ENCODE assay signal across 1 cellular context in the genomic region with DNA sequence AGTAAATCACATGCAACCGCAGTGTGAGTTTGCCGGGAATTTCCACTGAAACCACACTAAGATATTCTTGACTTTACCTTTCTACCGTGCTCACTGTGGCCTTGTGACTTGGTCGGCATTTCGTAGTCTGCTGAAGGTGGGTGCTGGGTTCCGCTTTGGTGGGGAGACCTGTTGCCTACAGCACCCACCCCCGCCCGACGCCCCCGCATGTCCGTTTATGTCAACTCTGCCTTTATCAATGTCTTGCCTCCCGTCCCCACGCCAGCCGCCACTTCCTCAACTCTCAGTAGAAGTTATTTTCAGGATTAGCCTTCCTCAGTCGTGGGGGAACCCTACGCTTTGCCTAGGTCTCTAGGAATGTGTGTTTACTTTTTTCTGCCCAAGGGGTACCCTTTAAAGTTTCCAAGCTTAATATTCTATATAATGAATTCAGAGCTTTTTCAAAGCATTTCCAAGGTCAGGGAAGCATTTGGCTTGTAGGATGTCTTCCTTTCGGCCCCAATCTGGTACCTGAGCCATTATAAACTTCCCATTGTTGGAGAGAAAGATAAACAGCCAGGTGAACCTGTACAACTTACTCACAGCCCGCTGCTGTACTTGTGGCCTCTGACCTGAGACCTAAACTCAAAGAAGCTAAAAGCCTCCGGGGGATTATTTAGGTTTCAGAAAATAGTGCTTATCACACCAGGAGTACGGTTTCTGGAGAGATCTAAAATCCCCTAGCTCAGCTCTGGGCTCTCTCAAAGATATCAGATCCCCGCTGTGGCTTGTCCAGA.
TF ChIP-seq lines count a peak whose summit lies in the region.

No MANE protein-coding gene starts in this region.

TF ChIP-seq in K562, 482 proteins besides CTCF, POLR2A, EP300 and RAD21 (continued from another document and continues in another):
- TF ChIP-seq, protein P1, sequence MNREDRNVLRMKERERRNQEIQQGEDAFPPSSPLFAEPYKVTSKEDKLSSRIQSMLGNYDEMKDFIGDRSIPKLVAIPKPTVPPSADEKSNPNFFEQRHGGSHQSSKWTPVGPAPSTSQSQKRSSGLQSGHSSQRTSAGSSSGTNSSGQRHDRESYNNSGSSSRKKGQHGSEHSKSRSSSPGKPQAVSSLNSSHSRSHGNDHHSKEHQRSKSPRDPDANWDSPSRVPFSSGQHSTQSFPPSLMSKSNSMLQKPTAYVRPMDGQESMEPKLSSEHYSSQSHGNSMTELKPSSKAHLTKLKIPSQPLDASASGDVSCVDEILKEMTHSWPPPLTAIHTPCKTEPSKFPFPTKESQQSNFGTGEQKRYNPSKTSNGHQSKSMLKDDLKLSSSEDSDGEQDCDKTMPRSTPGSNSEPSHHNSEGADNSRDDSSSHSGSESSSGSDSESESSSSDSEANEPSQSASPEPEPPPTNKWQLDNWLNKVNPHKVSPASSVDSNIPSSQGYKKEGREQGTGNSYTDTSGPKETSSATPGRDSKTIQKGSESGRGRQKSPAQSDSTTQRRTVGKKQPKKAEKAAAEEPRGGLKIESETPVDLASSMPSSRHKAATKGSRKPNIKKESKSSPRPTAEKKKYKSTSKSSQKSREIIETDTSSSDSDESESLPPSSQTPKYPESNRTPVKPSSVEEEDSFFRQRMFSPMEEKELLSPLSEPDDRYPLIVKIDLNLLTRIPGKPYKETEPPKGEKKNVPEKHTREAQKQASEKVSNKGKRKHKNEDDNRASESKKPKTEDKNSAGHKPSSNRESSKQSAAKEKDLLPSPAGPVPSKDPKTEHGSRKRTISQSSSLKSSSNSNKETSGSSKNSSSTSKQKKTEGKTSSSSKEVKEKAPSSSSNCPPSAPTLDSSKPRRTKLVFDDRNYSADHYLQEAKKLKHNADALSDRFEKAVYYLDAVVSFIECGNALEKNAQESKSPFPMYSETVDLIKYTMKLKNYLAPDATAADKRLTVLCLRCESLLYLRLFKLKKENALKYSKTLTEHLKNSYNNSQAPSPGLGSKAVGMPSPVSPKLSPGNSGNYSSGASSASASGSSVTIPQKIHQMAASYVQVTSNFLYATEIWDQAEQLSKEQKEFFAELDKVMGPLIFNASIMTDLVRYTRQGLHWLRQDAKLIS (CRISPR knock-in tag; IDR thresholded peaks at IDR 0.05) = peak; percentile 71; the same call in 1 of the 2 replicates
- TF ChIP-seq, protein P2, sequence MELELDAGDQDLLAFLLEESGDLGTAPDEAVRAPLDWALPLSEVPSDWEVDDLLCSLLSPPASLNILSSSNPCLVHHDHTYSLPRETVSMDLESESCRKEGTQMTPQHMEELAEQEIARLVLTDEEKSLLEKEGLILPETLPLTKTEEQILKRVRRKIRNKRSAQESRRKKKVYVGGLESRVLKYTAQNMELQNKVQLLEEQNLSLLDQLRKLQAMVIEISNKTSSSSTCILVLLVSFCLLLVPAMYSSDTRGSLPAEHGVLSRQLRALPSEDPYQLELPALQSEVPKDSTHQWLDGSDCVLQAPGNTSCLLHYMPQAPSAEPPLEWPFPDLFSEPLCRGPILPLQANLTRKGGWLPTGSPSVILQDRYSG (tag; conservative IDR thresholded peaks at IDR 0.05; ENCODE audit: low read depth) = no peak; the same call in 1 of the 2 replicates
- TF ChIP-seq JUN (IDR thresholded peaks at IDR 0.05; ENCODE audit: borderline replicate concordance, low read depth, low read length) (peak; percentile 62), JUN (CRISPR knock-in tag; IDR thresholded peaks at IDR 0.05; ENCODE audit: borderline replicate concordance) (no peak), BRD4 (IDR thresholded peaks at IDR 0.05) (peak; percentile 57; the same call in 1 of the 2 replicates), HDAC6 (IDR thresholded peaks at IDR 0.05; ENCODE audit: low read depth, low read length) (no peak), RBM25 (IDR thresholded peaks at IDR 0.05; ENCODE audit: low read depth, low read length, severe bottlenecking) (no peak), PCBP1 (IDR thresholded peaks at IDR 0.05; ENCODE audit: low read depth, low read length, poor library complexity, severe bottlenecking) (no peak), E2F3 (CRISPR knock-in tag; IDR thresholded peaks at IDR 0.05) (no peak), KLF1 (tag; IDR thresholded peaks at IDR 0.05) (no peak), LEF1 (IDR thresholded peaks at IDR 0.05) (peak; percentile 83; the same call in 1 of the 2 replicates), NBN (IDR thresholded peaks at IDR 0.05; ENCODE audit: low read depth) (peak; percentile 67), CBX5 (IDR thresholded peaks at IDR 0.05; ENCODE audit: borderline replicate concordance, low read depth) (no peak), MAFK (IDR thresholded peaks at IDR 0.05; ENCODE audit: low read length) (peak; percentile 51), GABPB2 (CRISPR knock-in tag; conservative IDR thresholded peaks at IDR 0.05) (no peak), POLR2G (IDR thresholded peaks at IDR 0.05; ENCODE audit: low read depth, low read length) (peak; percentile 64), SIN3A (IDR thresholded peaks at IDR 0.05; ENCODE audit: borderline replicate concordance in 2 of 2, control insufficient read depth in 1 of 2, low read depth in 2 of 2, low read length in 2 of 2) (no peak), CBFA2T2 (conservative IDR thresholded peaks at IDR 0.05) (peak; percentile 61), ELF2 (CRISPR knock-in tag; IDR thresholded peaks at IDR 0.05) (no peak), POLR2B (IDR thresholded peaks at IDR 0.05; ENCODE audit: low read depth, partially characterized antibody) (peak; percentile 73), MCM3 (IDR thresholded peaks at IDR 0.05) (no peak), SPI1 (IDR thresholded peaks at IDR 0.05; ENCODE audit: borderline replicate concordance, low read depth, low read length) (peak; percentile 96), BHLHE40 (IDR thresholded peaks at IDR 0.05; ENCODE audit: low read length) (peak; percentile 78), NCOA4 (IDR thresholded peaks at IDR 0.05; ENCODE audit: partially characterized antibody) (no peak), NUFIP1 (IDR thresholded peaks at IDR 0.05; ENCODE audit: partially characterized antibody) (no peak), TBP (optimal IDR thresholded peaks at IDR 0.05; ENCODE audit: low read depth, low read length) (peak; percentile 50), ZNF507 (tag; conservative IDR thresholded peaks at IDR 0.05) (no peak), ZEB2 (IDR thresholded peaks at IDR 0.05) (peak; percentile 58), CBX8 (IDR thresholded peaks at IDR 0.05; ENCODE audit: borderline replicate concordance, extremely low read depth, low read depth, low read length, poor library complexity, severe bottlenecking) (no peak), CREB1 (IDR thresholded peaks at IDR 0.05) (peak; percentile 60), CREB1 (CRISPR knock-in tag; IDR thresholded peaks at IDR 0.05) (0 out of 2 replicates have a peak, but pooled peaks have one; percentile 17), RBBP5 (IDR thresholded peaks at IDR 0.05; ENCODE audit: borderline replicate concordance, insufficient read depth, low read length, poor library complexity, severe bottlenecking) (peak; percentile 45), MTA2 (IDR thresholded peaks at IDR 0.05; ENCODE audit: low read depth) (peak; percentile 49)
- TF ChIP-seq, protein P3, sequence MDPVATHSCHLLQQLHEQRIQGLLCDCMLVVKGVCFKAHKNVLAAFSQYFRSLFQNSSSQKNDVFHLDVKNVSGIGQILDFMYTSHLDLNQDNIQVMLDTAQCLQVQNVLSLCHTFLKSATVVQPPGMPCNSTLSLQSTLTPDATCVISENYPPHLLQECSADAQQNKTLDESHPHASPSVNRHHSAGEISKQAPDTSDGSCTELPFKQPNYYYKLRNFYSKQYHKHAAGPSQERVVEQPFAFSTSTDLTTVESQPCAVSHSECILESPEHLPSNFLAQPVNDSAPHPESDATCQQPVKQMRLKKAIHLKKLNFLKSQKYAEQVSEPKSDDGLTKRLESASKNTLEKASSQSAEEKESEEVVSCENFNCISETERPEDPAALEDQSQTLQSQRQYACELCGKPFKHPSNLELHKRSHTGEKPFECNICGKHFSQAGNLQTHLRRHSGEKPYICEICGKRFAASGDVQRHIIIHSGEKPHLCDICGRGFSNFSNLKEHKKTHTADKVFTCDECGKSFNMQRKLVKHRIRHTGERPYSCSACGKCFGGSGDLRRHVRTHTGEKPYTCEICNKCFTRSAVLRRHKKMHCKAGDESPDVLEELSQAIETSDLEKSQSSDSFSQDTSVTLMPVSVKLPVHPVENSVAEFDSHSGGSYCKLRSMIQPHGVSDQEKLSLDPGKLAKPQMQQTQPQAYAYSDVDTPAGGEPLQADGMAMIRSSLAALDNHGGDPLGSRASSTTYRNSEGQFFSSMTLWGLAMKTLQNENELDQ (CRISPR knock-in tag; IDR thresholded peaks at IDR 0.05; ENCODE audit: borderline replicate concordance) = no peak
- TF ChIP-seq, protein P4, sequence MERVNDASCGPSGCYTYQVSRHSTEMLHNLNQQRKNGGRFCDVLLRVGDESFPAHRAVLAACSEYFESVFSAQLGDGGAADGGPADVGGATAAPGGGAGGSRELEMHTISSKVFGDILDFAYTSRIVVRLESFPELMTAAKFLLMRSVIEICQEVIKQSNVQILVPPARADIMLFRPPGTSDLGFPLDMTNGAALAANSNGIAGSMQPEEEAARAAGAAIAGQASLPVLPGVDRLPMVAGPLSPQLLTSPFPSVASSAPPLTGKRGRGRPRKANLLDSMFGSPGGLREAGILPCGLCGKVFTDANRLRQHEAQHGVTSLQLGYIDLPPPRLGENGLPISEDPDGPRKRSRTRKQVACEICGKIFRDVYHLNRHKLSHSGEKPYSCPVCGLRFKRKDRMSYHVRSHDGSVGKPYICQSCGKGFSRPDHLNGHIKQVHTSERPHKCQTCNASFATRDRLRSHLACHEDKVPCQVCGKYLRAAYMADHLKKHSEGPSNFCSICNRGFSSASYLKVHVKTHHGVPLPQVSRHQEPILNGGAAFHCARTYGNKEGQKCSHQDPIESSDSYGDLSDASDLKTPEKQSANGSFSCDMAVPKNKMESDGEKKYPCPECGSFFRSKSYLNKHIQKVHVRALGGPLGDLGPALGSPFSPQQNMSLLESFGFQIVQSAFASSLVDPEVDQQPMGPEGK (CRISPR knock-in tag; IDR thresholded peaks at IDR 0.05; ENCODE audit: borderline replicate concordance) = peak; percentile 35; the same call in 1 of the 2 replicates
- TF ChIP-seq, protein P5, sequence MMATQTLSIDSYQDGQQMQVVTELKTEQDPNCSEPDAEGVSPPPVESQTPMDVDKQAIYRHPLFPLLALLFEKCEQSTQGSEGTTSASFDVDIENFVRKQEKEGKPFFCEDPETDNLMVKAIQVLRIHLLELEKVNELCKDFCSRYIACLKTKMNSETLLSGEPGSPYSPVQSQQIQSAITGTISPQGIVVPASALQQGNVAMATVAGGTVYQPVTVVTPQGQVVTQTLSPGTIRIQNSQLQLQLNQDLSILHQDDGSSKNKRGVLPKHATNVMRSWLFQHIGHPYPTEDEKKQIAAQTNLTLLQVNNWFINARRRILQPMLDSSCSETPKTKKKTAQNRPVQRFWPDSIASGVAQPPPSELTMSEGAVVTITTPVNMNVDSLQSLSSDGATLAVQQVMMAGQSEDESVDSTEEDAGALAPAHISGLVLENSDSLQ (IDR thresholded peaks at IDR 0.05) = 0 out of 2 replicates have a peak, but pooled peaks have one; percentile 31
- TF ChIP-seq, protein P6, sequence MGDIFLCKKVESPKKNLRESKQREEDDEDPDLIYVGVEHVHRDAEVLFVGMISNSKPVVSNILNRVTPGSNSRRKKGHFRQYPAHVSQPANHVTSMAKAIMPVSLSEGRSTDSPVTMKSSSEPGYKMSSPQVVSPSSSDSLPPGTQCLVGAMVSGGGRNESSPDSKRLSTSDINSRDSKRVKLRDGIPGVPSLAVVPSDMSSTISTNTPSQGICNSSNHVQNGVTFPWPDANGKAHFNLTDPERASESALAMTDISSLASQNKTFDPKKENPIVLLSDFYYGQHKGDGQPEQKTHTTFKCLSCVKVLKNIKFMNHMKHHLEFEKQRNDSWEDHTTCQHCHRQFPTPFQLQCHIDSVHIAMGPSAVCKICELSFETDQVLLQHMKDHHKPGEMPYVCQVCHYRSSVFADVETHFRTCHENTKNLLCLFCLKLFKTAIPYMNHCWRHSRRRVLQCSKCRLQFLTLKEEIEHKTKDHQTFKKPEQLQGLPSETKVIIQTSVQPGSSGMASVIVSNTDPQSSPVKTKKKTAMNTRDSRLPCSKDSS (IDR thresholded peaks at IDR 0.05; ENCODE audit: low read depth, partially characterized antibody) = no peak
- TF ChIP-seq, protein P7, sequence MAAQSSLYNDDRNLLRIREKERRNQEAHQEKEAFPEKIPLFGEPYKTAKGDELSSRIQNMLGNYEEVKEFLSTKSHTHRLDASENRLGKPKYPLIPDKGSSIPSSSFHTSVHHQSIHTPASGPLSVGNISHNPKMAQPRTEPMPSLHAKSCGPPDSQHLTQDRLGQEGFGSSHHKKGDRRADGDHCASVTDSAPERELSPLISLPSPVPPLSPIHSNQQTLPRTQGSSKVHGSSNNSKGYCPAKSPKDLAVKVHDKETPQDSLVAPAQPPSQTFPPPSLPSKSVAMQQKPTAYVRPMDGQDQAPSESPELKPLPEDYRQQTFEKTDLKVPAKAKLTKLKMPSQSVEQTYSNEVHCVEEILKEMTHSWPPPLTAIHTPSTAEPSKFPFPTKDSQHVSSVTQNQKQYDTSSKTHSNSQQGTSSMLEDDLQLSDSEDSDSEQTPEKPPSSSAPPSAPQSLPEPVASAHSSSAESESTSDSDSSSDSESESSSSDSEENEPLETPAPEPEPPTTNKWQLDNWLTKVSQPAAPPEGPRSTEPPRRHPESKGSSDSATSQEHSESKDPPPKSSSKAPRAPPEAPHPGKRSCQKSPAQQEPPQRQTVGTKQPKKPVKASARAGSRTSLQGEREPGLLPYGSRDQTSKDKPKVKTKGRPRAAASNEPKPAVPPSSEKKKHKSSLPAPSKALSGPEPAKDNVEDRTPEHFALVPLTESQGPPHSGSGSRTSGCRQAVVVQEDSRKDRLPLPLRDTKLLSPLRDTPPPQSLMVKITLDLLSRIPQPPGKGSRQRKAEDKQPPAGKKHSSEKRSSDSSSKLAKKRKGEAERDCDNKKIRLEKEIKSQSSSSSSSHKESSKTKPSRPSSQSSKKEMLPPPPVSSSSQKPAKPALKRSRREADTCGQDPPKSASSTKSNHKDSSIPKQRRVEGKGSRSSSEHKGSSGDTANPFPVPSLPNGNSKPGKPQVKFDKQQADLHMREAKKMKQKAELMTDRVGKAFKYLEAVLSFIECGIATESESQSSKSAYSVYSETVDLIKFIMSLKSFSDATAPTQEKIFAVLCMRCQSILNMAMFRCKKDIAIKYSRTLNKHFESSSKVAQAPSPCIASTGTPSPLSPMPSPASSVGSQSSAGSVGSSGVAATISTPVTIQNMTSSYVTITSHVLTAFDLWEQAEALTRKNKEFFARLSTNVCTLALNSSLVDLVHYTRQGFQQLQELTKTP (IDR thresholded peaks at IDR 0.05; ENCODE audit: low read depth in 1 of 2, partially characterized antibody in 2 of 2) = peak; percentile 57 to 70
